ENCODE assay signal across 23 cellular contexts in genomic region chr17:72677714-72678390, GRCh38.
A peak's percentile ranks its signal among the peaks of the same experiment; 100 is the strongest.
DNase-seq lines count a peak whose midpoint lies in the region; ATAC-seq and TF ChIP-seq lines count a peak whose summit lies in the region.
"Had no signal": no experiment of that assay in that cellular context is flagged by ENCODE, and none has a peak within 500 bp of the region (broad histone marks: within the 10 kb centered on the region; RNA-seq: fewer than 3 reads in every experiment).

No MANE protein-coding gene starts in this region.

- POLR2A ChIA-PET in AG04449 (lab: Yijun Ruan, JAX) (no interaction called here), HCT116 (lab: Charles Lee) (interaction anchor here (0.6 to 0.8 kb wide), 2 partner anchors 41 to 85 kb away, joined by 3 to 4 read pairs; no protein-coding TSS in a partner anchor), Caco-2 (lab: Charles Lee) (no interaction called here)

- no peaks in the 10 kb centered on the region for H3K27me3 ChIP-seq in HCT116 (ENCODE audit: insufficient read depth, low read length)
- no peaks in the 10 kb centered on the region for H3K27me3 ChIP-seq in lower lobe of right lung (ENCODE audit: low read depth)
- H3K27me3 ChIP-seq in Caco-2 (replicated peaks; ENCODE audit: control insufficient read depth, insufficient read depth, low read length), result no peaks in the 10 kb centered on the region
- H3K27me3 ChIP-seq: cardiac muscle cell, thyroid gland had no signal

- intact Hi-C loops in HCT116 (cut with micrococcal nuclease) (no loop called here), lower lobe of right lung (cut with DNase I) (no loop called here), Caco-2 (cut with micrococcal nuclease; ENCODE audit: unreplicated experiment) (no loop called here)

- H3K9ac ChIP-seq in HCT116 (ENCODE audit: low read length), result no peak overlapping the region

- no peak for ATAC-seq in HCT116
- peak; percentile 19 to 47 for ATAC-seq in lower lobe of right lung
- ATAC-seq: activated naive CD8-positive, alpha-beta T cell treated with anti-CD3 and anti-CD28 coated beads, Interleukin-2, amount 50 U/mL, for 24 hours; naive thymus-derived CD4-positive, alpha-beta T cell had no signal

- TF ChIP-seq CTCF in AG04449 (IDR thresholded peaks at IDR 0.05; ENCODE audit: insufficient read depth, low read length, missing control alignments) (no peak), HCT116 (IDR thresholded peaks at IDR 0.05 in 2 of 3, conservative IDR thresholded peaks at IDR 0.05 in 1 of 3; ENCODE audit: borderline replicate concordance in 1 of 3, insufficient read depth in 1 of 3, low read depth in 2 of 3, low read length in 2 of 3) (no peak), lower lobe of right lung (IDR thresholded peaks at IDR 0.05) (no peak), Caco-2 (IDR thresholded peaks at IDR 0.05; ENCODE audit: insufficient read depth in 1 of 2, low read depth in 1 of 2, low read length in 1 of 2, severe bottlenecking in 1 of 2, unreplicated experiment in 1 of 2) (no peak)

- BruUV-seq in HCT116 (replicated peaks; lab: Mats Ljungman, UMichigan), result no TSS peak
- no TSS peak for BruUV-seq in Caco-2 (replicated peaks; lab: Mats Ljungman, UMichigan)

- H2AFZ ChIP-seq in HCT116 (ENCODE audit: low read depth, low read length, poor library complexity, severe bottlenecking), result no peak overlapping the region

- no peaks in the 10 kb centered on the region for H3K36me3 ChIP-seq in HCT116 (ENCODE audit: control insufficient read depth in 1 of 2, insufficient read depth in 2 of 2, low read length in 2 of 2)
- no peaks in the 10 kb centered on the region for H3K36me3 ChIP-seq in lower lobe of right lung
- no peaks in the 10 kb centered on the region for H3K36me3 ChIP-seq in Caco-2 (ENCODE audit: control insufficient read depth, insufficient read depth, low read length)
- H3K36me3 ChIP-seq: cardiac muscle cell, thyroid gland had no signal

- H3K9me3 Mint-ChIP-seq in Caco-2 (ENCODE audit: unreplicated experiment), result peaks cover 31% of the 10 kb centered on the region
- H3K9me3 Mint-ChIP-seq: activated naive CD8-positive, alpha-beta T cell treated with anti-CD3 and anti-CD28 coated beads, Interleukin-2, amount 50 U/mL, for 24 hours had no signal

- H3K4me3 ChIP-seq in AG04449 (ENCODE audit: low read depth, low read length) (no peak overlapping the region), HCT116 (replicated peaks in 1 of 2; ENCODE audit: low read depth in 1 of 2, low read length in 2 of 2) (no peak overlapping the region), lower lobe of right lung (no peak overlapping the region), Caco-2 (ENCODE audit: low read depth, low read length) (no peak overlapping the region)
- H3K4me3 ChIP-seq: cardiac muscle cell, skin epidermis, thyroid gland had no signal

- no peak for TF ChIP-seq RAD21 in HCT116 (IDR thresholded peaks at IDR 0.05; ENCODE audit: low read depth)

- peaks cover 4% of the 10 kb centered on the region for H3K36me3 Mint-ChIP-seq in Caco-2 (ENCODE audit: insufficient read depth, unreplicated experiment)

- H4K20me1 ChIP-seq in HCT116 (ENCODE audit: insufficient read depth), result no peaks in the 10 kb centered on the region

- DNase-seq in AG04449 (ENCODE audit: low read depth, low spot score), result peak; percentile 95
- no peak for DNase-seq in HCT116 (ENCODE audit: low read depth, low spot score)
- DNase-seq in astrocyte of the hippocampus (ENCODE audit: low read depth, low spot score), result peak; percentile 89
- DNase-seq in lower lobe of right lung, result peak; percentile 14
- DNase-seq in NCI-H128 (lab: John Stamatoyannopoulos, UW; ENCODE audit: unreplicated experiment), result no peak
- no peak for DNase-seq in GF-D8 (lab: John Stamatoyannopoulos, UW)
- no peak for DNase-seq in NCI-H345 (lab: John Stamatoyannopoulos, UW)
- DNase-seq in Caco-2, result no peak
- DNase-seq: activated CD4-positive, alpha-beta T cell treated with anti-CD3 and anti-CD28 coated beads for 48 hours; activated effector memory CD4-positive, alpha-beta T cell treated with Interleukin-2 at 50 U/mL for 16 hours; activated naive CD8-positive, alpha-beta T cell treated with anti-CD3 and anti-CD28 coated beads, Interleukin-2, amount 50 U/mL, for 24 hours; DMS153; H9; mesendoderm; naive thymus-derived CD4-positive, alpha-beta T cell; NCI-H1092 treated with DMSO at 0.1 percent for 48 hours; NCI-H2107; NCI-H526 treated with DMSO at 0.1 percent for 48 hours; stimulated activated CD4-positive, alpha-beta T cell treated with anti-CD3 and anti-CD28 coated beads, Interleukin-2, amount 100 ng/mL, for 48 hours; stimulated activated naive CD4-positive, alpha-beta T cell treated with Interleukin-2 at 50 U/mL for 16 hours; thyroid gland had no signal

- H3K27ac Mint-ChIP-seq in Caco-2 (ENCODE audit: unreplicated experiment), result no peak overlapping the region
- H3K27ac Mint-ChIP-seq: activated naive CD8-positive, alpha-beta T cell treated with anti-CD3 and anti-CD28 coated beads, Interleukin-2, amount 50 U/mL, for 24 hours had no signal

- H3K4me1 ChIP-seq in HCT116 (ENCODE audit: control insufficient read depth in 1 of 2, insufficient read depth in 2 of 2, low read length in 2 of 2) (peaks cover 29 to 34% of the 10 kb centered on the region in 2 experiments), lower lobe of right lung (peaks cover under 1% of the 10 kb centered on the region), Caco-2 (peaks cover 14% of the 10 kb centered on the region)
- H3K4me1 ChIP-seq: thyroid gland had no signal

- no peaks in the 10 kb centered on the region for H3K27me3 Mint-ChIP-seq in Caco-2 (ENCODE audit: insufficient read depth, unreplicated experiment)
- H3K27me3 Mint-ChIP-seq: activated naive CD8-positive, alpha-beta T cell treated with anti-CD3 and anti-CD28 coated beads, Interleukin-2, amount 50 U/mL, for 24 hours; naive thymus-derived CD4-positive, alpha-beta T cell had no signal

- no peak overlapping the region for H3K27ac ChIP-seq in HCT116 (ENCODE audit: low read depth, low read length)
- no peak overlapping the region for H3K27ac ChIP-seq in lower lobe of right lung
- H3K27ac ChIP-seq: cardiac muscle cell, skin epidermis, thyroid gland had no signal

- no peaks in the 10 kb centered on the region for H3K9me2 ChIP-seq in HCT116 (ENCODE audit: insufficient read depth)

- no peak overlapping the region for H3K4me2 ChIP-seq in HCT116 (ENCODE audit: low read length)

- no peak overlapping the region for H3K4me3 Mint-ChIP-seq in Caco-2 (ENCODE audit: unreplicated experiment)
- H3K4me3 Mint-ChIP-seq: activated naive CD8-positive, alpha-beta T cell treated with anti-CD3 and anti-CD28 coated beads, Interleukin-2, amount 50 U/mL, for 24 hours; H9; naive thymus-derived CD4-positive, alpha-beta T cell had no signal

- no peak for TF ChIP-seq POLR2A in HCT116 (IDR thresholded peaks at IDR 0.05; ENCODE audit: borderline replicate concordance, extremely low read depth, insufficient read depth, insufficient read length)

- H3K4me1 Mint-ChIP-seq in Caco-2 (ENCODE audit: low read depth, unreplicated experiment), result peaks cover 19% of the 10 kb centered on the region
- H3K4me1 Mint-ChIP-seq: activated naive CD8-positive, alpha-beta T cell treated with anti-CD3 and anti-CD28 coated beads, Interleukin-2, amount 50 U/mL, for 24 hours; naive thymus-derived CD4-positive, alpha-beta T cell had no signal

- H3K79me2 ChIP-seq in HCT116 (ENCODE audit: insufficient read depth, low read length), result no peaks in the 10 kb centered on the region

- RAD21 ChIA-PET in HCT116 (lab: Charles Lee; ENCODE audit: low non-redundant PET in 1 of 2, low total read pairs in 2 of 2, uncharacterized antibody in 2 of 2, unreplicated experiment in 2 of 2), result no interaction called here

- CTCF ChIA-PET in AG04449 (lab: Yijun Ruan, JAX) (interaction anchor here (1.2 to 1.5 kb wide), 4 partner anchors 11 to 121 kb away, joined by 4 to 6 read pairs (median 4); no protein-coding TSS in a partner anchor), HCT116 (lab: Charles Lee) (interaction anchor here (1.8 kb wide), 1 partner anchor 121 kb away, joined by 5 read pairs; no protein-coding TSS in a partner anchor), Caco-2 (lab: Charles Lee) (no interaction called here)

- H3K9me3 ChIP-seq in HCT116 (ENCODE audit: control insufficient read depth in 1 of 2, insufficient read depth in 1 of 2, low read depth in 1 of 2, low read length in 2 of 2) (no peaks in the 10 kb centered on the region), lower lobe of right lung (no peaks in the 10 kb centered on the region), Caco-2 (0 out of 2 replicates have a peak, but pooled peaks cover 2% of the 10 kb centered on the region)
- H3K9me3 ChIP-seq: thyroid gland had no signal

TF ChIP-seq in HCT116, 20 proteins besides CTCF, POLR2A, EP300 and RAD21:
- TF ChIP-seq TCF7L2 (IDR thresholded peaks at IDR 0.05; ENCODE audit: borderline replicate concordance, extremely low read depth, insufficient read depth, insufficient read length) (no peak), ZFX (IDR thresholded peaks at IDR 0.05) (0 out of 2 replicates have a peak, but pooled peaks have one; percentile 15), EZH2phosphoT487 (IDR thresholded peaks at IDR 0.05; ENCODE audit: borderline replicate concordance) (no peak), EZH2 (IDR thresholded peaks at IDR 0.05) (no peak)

Comparison
In these comparisons a context has a peak if more than half of its experiments do, and no peak if none do; other contexts are left out.
1. DNase-seq: peak in AG04449 (single experiment), astrocyte of the hippocampus (single experiment) and lower lobe of right lung (single experiment); none in HCT116 (single experiment), NCI-H128 (single experiment), GF-D8 (single experiment), NCI-H345 (single experiment) and Caco-2 (0 of 2).